16 cellular contexts compared by ENCODE assay signal in genomic region chr3:35654471-35654870, GRCh38. TPM values are rescaled to one million over a fixed set of nuclear protein-coding genes. Genes with fewer than 3 reads are reported as not detected.
DNase-seq lines count a peak whose midpoint lies in the region; ATAC-seq and TF ChIP-seq lines count a peak whose summit lies in the region.
"Had no signal": no experiment of that assay in that cellular context is flagged by ENCODE, and none has a peak within 500 bp of the region (broad histone marks: within the 10 kb centered on the region; RNA-seq: fewer than 3 reads in every experiment).

No MANE protein-coding gene starts in this region.

- no peak for ATAC-seq in HG02970 (IDR thresholded peaks at IDR 0.05; ENCODE audit: low FRiP score, unreplicated experiment)
- ATAC-seq: HepG2, Panc1, Right ventricle myocardium inferior had no signal

- H3K9ac ChIP-seq in skeletal muscle tissue (ENCODE audit: low read depth in 1 of 3, low read length in 3 of 3) = peak overlapping the region in 2 of 3 donors; percentile 7 to 17
- H3K9ac ChIP-seq: GM23248 had no signal

- TF ChIP-seq CTCF in HL-60 (IDR thresholded peaks at IDR 0.05; ENCODE audit: insufficient read depth, low read length) (no peak), brain (conservative IDR thresholded peaks at IDR 0.05) (no peak), prostate gland (IDR thresholded peaks at IDR 0.05) (no peak)

- peaks cover 7 to 22% (median 11%) of the 10 kb centered on the region in 3 donors for H3K4me1 ChIP-seq in skeletal muscle tissue (ENCODE audit: control insufficient read depth in 3 of 3, insufficient read depth in 3 of 3, low read length in 3 of 3)
- H3K4me1 ChIP-seq in prostate gland (replicated peaks) = no peaks in the 10 kb centered on the region

- no peak overlapping the region for H3K4me3 ChIP-seq in HL-60 (replicated peaks; ENCODE audit: insufficient read depth, low read length)
- peak overlapping the region in 1 of 3 donors; percentile 3 for H3K4me3 ChIP-seq in skeletal muscle tissue (ENCODE audit: low read length in 3 of 3)
- H3K4me3 ChIP-seq in prostate gland = no peak overlapping the region
- H3K4me3 ChIP-seq: GM23248 had no signal

- DNase-seq in HL-60 (ENCODE audit: low read depth in 1 of 2, low spot score in 1 of 2) (no peak), NAMALWA (ENCODE audit: low spot score) (peak; percentile 77), prostate gland (ENCODE audit: low spot score) (no peak), T-helper 1 cell (no peak)
- DNase-seq: GM23248, NCI-H1092, NCI-H345, NCI-H69 had no signal

- H3K36me3 Mint-ChIP-seq in brain = peaks cover 4% of the 10 kb centered on the region

- peak overlapping the region in 2 of 5 experiments; percentile 70 to 89 for H3K27ac Mint-ChIP-seq in brain
- H3K27ac Mint-ChIP-seq: B cell had no signal

- H3K9me3 ChIP-seq in skeletal muscle tissue (ENCODE audit: control insufficient read depth in 3 of 3, low read length in 3 of 3) = no peaks in the 10 kb centered on the region
- no peaks in the 10 kb centered on the region for H3K9me3 ChIP-seq in prostate gland

- H3K4me3 Mint-ChIP-seq in brain = peak overlapping the region in 3 of 5 experiments; percentile 17 to 80 (median 75)
- H3K4me3 Mint-ChIP-seq: B cell had no signal

- H3K27me3 ChIP-seq in HL-60 (ENCODE audit: insufficient read depth, poor library complexity, severe bottlenecking) = no peaks in the 10 kb centered on the region
- no peaks in the 10 kb centered on the region for H3K27me3 ChIP-seq in skeletal muscle tissue (ENCODE audit: control insufficient read depth in 3 of 3, insufficient read depth in 3 of 3, low read length in 3 of 3)
- H3K27me3 ChIP-seq in prostate gland (replicated peaks; ENCODE audit: insufficient read depth) = no peaks in the 10 kb centered on the region

- H3K4me1 Mint-ChIP-seq in brain = peaks cover 68% of the 10 kb centered on the region

- no peak for TF ChIP-seq POLR2A in prostate gland (IDR thresholded peaks at IDR 0.05)

- H3K27ac ChIP-seq in HL-60 (replicated peaks) (0 out of 2 replicates have a peak overlapping the region, but pooled peaks have one; percentile 3), skeletal muscle tissue (ENCODE audit: low read depth, low read length) (no peak overlapping the region), prostate gland (no peak overlapping the region)
- H3K27ac ChIP-seq: GM23248 had no signal

- no peaks in the 10 kb centered on the region for H3K27me3 Mint-ChIP-seq in brain

- intact Hi-C loops in prostate gland (cut with DNase I) = no loop called here

- no peaks in the 10 kb centered on the region for H3K9me3 Mint-ChIP-seq in brain

- H3K36me3 ChIP-seq in skeletal muscle tissue (ENCODE audit: control insufficient read depth in 3 of 3, insufficient read depth in 3 of 3, low read length in 3 of 3) (no peaks in the 10 kb centered on the region), prostate gland (no peaks in the 10 kb centered on the region)

- WGBS in prostate gland = 53% methylated on average over 5 of the region's 5 CpGs

RNA-seq across cellular contexts. Expression of gene ARPP21, which starts 15.1 kb away (rescaled TPM):
- 9.4 TPM for polyA plus RNA-seq in brain (ENCODE audit: insufficient read depth, low read depth, low replicate concordance)
- total RNA-seq in skeletal muscle tissue (54.3 TPM), prostate gland (1 to 10 TPM in 1 of 2 donors, not detected in 1; 8.1 TPM)
- total RNA-seq: B cell, Daoy, GM23248, HepG2, Right ventricle myocardium inferior had no signal
- polyA plus RNA-seq: GM23248, HepG2 had no signal
